8 cellular contexts compared by ENCODE assay signal in genomic region chr1:31065310-31066217, GRCh38. TPM values are rescaled to one million over a fixed set of nuclear protein-coding genes. Genes with fewer than 3 reads are reported as not detected.
DNase-seq lines count a peak whose midpoint lies in the region; ATAC-seq and TF ChIP-seq lines count a peak whose summit lies in the region.

TSS of gene PUM1 (minus strand) at chr1:31065717. CDS start at chr1:31059566, 6,151 bp downstream.

- peaks cover 49% of the 10 kb centered on the region for H3K79me2 ChIP-seq in mammary epithelial cell (ENCODE audit: insufficient read depth, low read length)
- H3K79me2 ChIP-seq in smooth muscle cell (ENCODE audit: low read depth) = peaks cover 48% of the 10 kb centered on the region

- H3K36me3 ChIP-seq in WERI-Rb-1 (peaks cover 28% of the 10 kb centered on the region), mammary epithelial cell (ENCODE audit: insufficient read depth, low read length) (no peaks in the 10 kb centered on the region), smooth muscle cell (ENCODE audit: low read depth) (no peaks in the 10 kb centered on the region)

- H2AFZ ChIP-seq in mammary epithelial cell (ENCODE audit: low read depth, low read length) (peak within 1 kb of the TSS; percentile 95), smooth muscle cell (ENCODE audit: low read depth) (peak within 1 kb of the TSS; percentile 94)

- CTCF ChIA-PET in mammary epithelial cell (lab: Charles Lee; ENCODE audit: low non-redundant PET) = interaction anchor here (0.5 kb wide), 1 partner anchor 36 kb away, joined by 10 read pairs; no protein-coding TSS in a partner anchor

- in situ Hi-C loops in ACHN (cut with HindIII; ENCODE audit: low pct_ligation_motif_present, low pct_unique_long_range_greater_than_20kb, low sequenced_read_pairs) (no loop called here), mammary epithelial cell (cut with MboI; ENCODE audit: low sequenced_read_pairs in 2 of 2) (no loop called here)

- H3K4me2 ChIP-seq in mammary epithelial cell (ENCODE audit: insufficient read depth, low read depth, low read length) (peak within 1 kb of the TSS; percentile 98), smooth muscle cell (peak within 1 kb of the TSS; percentile 90)

- no peaks in the 10 kb centered on the region for H3F3A ChIP-seq in smooth muscle cell (ENCODE audit: low read depth)

- H3K4me1 ChIP-seq in mammary epithelial cell (ENCODE audit: insufficient read depth, low read length) (peaks cover 18% of the 10 kb centered on the region), smooth muscle cell (ENCODE audit: low read depth) (peaks cover 18% of the 10 kb centered on the region)

- TF ChIP-seq CTCF in WERI-Rb-1 (IDR thresholded peaks at IDR 0.05; ENCODE audit: low read depth, low read length) (no peak), mammary epithelial cell (conservative IDR thresholded peaks at IDR 0.05 in 1 of 2, IDR thresholded peaks at IDR 0.05 in 1 of 2; ENCODE audit: extremely low read depth in 1 of 2, insufficient read depth in 1 of 2, low read depth in 1 of 2, low read length in 2 of 2) (no peak), smooth muscle cell (IDR thresholded peaks at IDR 0.05; ENCODE audit: borderline replicate concordance, insufficient read depth, poor library complexity, severe bottlenecking) (no peak)

- ATAC-seq in GM18870 (IDR thresholded peaks at IDR 0.05; ENCODE audit: unreplicated experiment) (peak; percentile 61), HG03135 (IDR thresholded peaks at IDR 0.05; ENCODE audit: unreplicated experiment) (peak; percentile 88)

- no peaks in the 10 kb centered on the region for H3K27me3 ChIP-seq in WERI-Rb-1 (ENCODE audit: insufficient read depth, low read depth, severe bottlenecking)
- H3K27me3 ChIP-seq in mammary epithelial cell (ENCODE audit: insufficient read depth, low read length) = no peaks in the 10 kb centered on the region
- H3K27me3 ChIP-seq in smooth muscle cell (ENCODE audit: low read depth) = no peaks in the 10 kb centered on the region

- WGBS in mammary epithelial cell (ENCODE audit: low coverage, missing lambda C conversion rate) = 10% methylated on average over 14 of the region's 72 CpGs
- 1% methylated on average over 64 of the region's 72 CpGs for WGBS in smooth muscle cell (ENCODE audit: low lambda C conversion rate)

- BruUV-seq in mammary epithelial cell (replicated peaks; lab: Mats Ljungman, UMichigan) = TSS peak; percentile 64

- dilution Hi-C loops in mammary epithelial cell (cut with HindIII; ENCODE audit: low sequenced_read_pairs) = no loop called here

- H3K27ac ChIP-seq in WERI-Rb-1 (peak within 1 kb of the TSS; percentile 91), mammary epithelial cell (ENCODE audit: insufficient read depth, low read depth, low read length) (peak within 1 kb of the TSS; percentile 97), smooth muscle cell (ENCODE audit: low read depth) (peak within 1 kb of the TSS; percentile 92)

- H3K4me3 ChIP-seq in WERI-Rb-1 (ENCODE audit: low read depth, low read length) = peak within 1 kb of the TSS; percentile 100
- peak within 1 kb of the TSS; percentile 70 to 72 (median 71) for H3K4me3 ChIP-seq in mammary epithelial cell (replicated peaks in 1 of 3; ENCODE audit: insufficient read depth in 1 of 3, low read depth in 2 of 3, low read length in 3 of 3)
- peak within 1 kb of the TSS; percentile 75 for H3K4me3 ChIP-seq in smooth muscle cell

- intact Hi-C loops in mammary epithelial cell (cut with micrococcal nuclease) = loop anchor here (1.0 to 5.0 kb wide), 2 partner anchors 37 to 89 kb away; no protein-coding TSS in a partner anchor

- DNase-seq in ACHN (peak; percentile 98), NCI-H2196 treated with DMSO at 0.1 percent for 48 hours (lab: John Stamatoyannopoulos, UW; ENCODE audit: unreplicated experiment) (peak; percentile 96), WERI-Rb-1 (peak; percentile 100), mammary epithelial cell (peak; percentile 99), iPS-NIHi11 (ENCODE audit: low spot score) (peak; percentile 98), smooth muscle cell (lab: John Stamatoyannopoulos, UW; ENCODE audit: unreplicated experiment) (peak; percentile 91)

- H3K9me3 ChIP-seq in WERI-Rb-1 (ENCODE audit: severe bottlenecking) (no peaks in the 10 kb centered on the region), mammary epithelial cell (replicated peaks; ENCODE audit: insufficient read depth, low read length) (no peaks in the 10 kb centered on the region), smooth muscle cell (replicated peaks; ENCODE audit: low read depth) (no peaks in the 10 kb centered on the region)

- H4K20me1 ChIP-seq in mammary epithelial cell (ENCODE audit: insufficient read depth, low read length) = peaks cover 9% of the 10 kb centered on the region
- peaks cover 39% of the 10 kb centered on the region for H4K20me1 ChIP-seq in smooth muscle cell (ENCODE audit: low read depth)

- H3K9ac ChIP-seq in mammary epithelial cell (ENCODE audit: insufficient read depth, low read length) = peak within 1 kb of the TSS; percentile 99
- peak within 1 kb of the TSS; percentile 96 for H3K9ac ChIP-seq in smooth muscle cell (ENCODE audit: low read depth)

RNA-seq across cellular contexts. Expression of gene PUM1, which starts in this region (rescaled TPM):
- total RNA-seq in mammary epithelial cell (100 to 1,000 TPM in 1 of 2 donors, 10 to 100 TPM in 1; 91.2 to 107 TPM), smooth muscle cell (78.2 and 79.6 TPM in 2 replicates)
- polyA plus RNA-seq in mammary epithelial cell (94.7 TPM), smooth muscle cell (49.0 and 54.0 TPM in 2 replicates)
- 265 TPM for polyA minus RNA-seq in mammary epithelial cell

Comparison
In these comparisons a context has a peak if more than half of its experiments do, and no peak if none do; other contexts are left out.
1. Peak in every context shown above with its lines: DNase-seq, ATAC-seq, H3K4me3 ChIP-seq and H3K27ac ChIP-seq.